Comparison of ENCODE assay signal across 1 cellular context in the genomic region with DNA sequence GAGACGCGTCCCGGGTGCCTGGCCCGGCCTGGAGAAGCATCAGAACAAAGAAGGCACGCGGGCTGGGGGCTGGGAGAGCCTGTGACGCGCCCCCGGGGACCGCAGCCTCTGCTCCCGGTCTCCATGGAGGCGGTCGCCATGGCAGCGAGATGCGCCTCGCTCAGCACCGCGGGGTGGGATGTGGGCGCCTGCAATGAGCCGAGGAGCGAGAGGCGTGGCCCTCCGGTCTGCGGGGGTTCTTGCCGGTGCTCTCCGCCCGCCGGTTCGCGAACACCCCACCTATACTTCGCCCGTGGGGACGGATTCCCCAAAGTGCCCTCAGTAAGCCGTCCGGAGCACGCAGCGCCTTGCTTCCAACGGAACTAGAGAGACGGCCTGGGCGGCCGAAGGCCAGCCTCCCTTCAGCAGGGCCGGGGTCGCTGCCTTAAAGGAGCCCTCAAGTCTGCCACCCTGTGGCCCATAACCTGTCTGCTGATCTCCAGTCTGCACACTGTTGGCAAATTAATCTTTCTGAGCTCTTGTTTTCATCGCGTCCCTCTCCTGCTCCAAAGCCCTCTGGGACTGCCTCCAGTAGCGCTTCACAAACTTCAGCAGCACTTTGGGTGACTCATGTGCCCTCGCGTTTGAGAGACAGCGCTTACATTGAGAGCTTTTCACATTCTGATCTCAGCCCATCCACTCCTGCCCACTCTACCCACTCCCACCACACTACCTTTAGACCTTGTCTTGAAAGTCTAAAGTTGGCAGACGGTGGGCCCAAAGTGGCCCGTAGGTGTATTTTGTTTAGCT.
TF ChIP-seq lines count a peak whose summit lies in the region.

No MANE protein-coding gene starts in this region.

TF ChIP-seq in HepG2, 621 proteins besides CTCF, POLR2A, EP300 and RAD21 (continued from another document and continues in another):
- TF ChIP-seq, protein P1, sequence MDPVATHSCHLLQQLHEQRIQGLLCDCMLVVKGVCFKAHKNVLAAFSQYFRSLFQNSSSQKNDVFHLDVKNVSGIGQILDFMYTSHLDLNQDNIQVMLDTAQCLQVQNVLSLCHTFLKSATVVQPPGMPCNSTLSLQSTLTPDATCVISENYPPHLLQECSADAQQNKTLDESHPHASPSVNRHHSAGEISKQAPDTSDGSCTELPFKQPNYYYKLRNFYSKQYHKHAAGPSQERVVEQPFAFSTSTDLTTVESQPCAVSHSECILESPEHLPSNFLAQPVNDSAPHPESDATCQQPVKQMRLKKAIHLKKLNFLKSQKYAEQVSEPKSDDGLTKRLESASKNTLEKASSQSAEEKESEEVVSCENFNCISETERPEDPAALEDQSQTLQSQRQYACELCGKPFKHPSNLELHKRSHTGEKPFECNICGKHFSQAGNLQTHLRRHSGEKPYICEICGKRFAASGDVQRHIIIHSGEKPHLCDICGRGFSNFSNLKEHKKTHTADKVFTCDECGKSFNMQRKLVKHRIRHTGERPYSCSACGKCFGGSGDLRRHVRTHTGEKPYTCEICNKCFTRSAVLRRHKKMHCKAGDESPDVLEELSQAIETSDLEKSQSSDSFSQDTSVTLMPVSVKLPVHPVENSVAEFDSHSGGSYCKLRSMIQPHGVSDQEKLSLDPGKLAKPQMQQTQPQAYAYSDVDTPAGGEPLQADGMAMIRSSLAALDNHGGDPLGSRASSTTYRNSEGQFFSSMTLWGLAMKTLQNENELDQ (CRISPR knock-in tag; IDR thresholded peaks at IDR 0.05; ENCODE audit: borderline replicate concordance), result peak; percentile 16; the same call in 1 of the 2 replicates
- TF ChIP-seq, protein P2, sequence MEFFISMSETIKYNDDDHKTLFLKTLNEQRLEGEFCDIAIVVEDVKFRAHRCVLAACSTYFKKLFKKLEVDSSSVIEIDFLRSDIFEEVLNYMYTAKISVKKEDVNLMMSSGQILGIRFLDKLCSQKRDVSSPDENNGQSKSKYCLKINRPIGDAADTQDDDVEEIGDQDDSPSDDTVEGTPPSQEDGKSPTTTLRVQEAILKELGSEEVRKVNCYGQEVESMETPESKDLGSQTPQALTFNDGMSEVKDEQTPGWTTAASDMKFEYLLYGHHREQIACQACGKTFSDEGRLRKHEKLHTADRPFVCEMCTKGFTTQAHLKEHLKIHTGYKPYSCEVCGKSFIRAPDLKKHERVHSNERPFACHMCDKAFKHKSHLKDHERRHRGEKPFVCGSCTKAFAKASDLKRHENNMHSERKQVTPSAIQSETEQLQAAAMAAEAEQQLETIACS (CRISPR knock-in tag; IDR thresholded peaks at IDR 0.05), result 0 out of 2 replicates have a peak, but pooled peaks have one; percentile 21
- peak; percentile 39 for TF ChIP-seq AGO1 (IDR thresholded peaks at IDR 0.05; ENCODE audit: low read depth, low read length, poor library complexity, severe bottlenecking)
- TF ChIP-seq, protein P3, sequence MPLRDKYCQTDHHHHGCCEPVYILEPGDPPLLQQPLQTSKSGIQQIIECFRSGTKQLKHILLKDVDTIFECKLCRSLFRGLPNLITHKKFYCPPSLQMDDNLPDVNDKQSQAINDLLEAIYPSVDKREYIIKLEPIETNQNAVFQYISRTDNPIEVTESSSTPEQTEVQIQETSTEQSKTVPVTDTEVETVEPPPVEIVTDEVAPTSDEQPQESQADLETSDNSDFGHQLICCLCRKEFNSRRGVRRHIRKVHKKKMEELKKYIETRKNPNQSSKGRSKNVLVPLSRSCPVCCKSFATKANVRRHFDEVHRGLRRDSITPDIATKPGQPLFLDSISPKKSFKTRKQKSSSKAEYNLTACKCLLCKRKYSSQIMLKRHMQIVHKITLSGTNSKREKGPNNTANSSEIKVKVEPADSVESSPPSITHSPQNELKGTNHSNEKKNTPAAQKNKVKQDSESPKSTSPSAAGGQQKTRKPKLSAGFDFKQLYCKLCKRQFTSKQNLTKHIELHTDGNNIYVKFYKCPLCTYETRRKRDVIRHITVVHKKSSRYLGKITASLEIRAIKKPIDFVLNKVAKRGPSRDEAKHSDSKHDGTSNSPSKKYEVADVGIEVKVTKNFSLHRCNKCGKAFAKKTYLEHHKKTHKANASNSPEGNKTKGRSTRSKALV (CRISPR knock-in tag; IDR thresholded peaks at IDR 0.05), result peak; percentile 62; the same call in 1 of the 2 replicates
- 0 out of 2 replicates have a peak, but pooled peaks have one; percentile 20 for TF ChIP-seq NCOA1 (CRISPR knock-in tag; IDR thresholded peaks at IDR 0.05)
- TF ChIP-seq ZC3H13 (CRISPR knock-in tag; IDR thresholded peaks at IDR 0.05), result 0 out of 2 replicates have a peak, but pooled peaks have one; percentile 14
- TF ChIP-seq ZNF891 (CRISPR knock-in tag; IDR thresholded peaks at IDR 0.05), result peak; percentile 38; the same call in 1 of the 2 replicates
- no peak for TF ChIP-seq POLR2AphosphoS5 (IDR thresholded peaks at IDR 0.05; ENCODE audit: low read depth, low read length)
- 0 out of 2 replicates have a peak, but pooled peaks have one; percentile 20 for TF ChIP-seq ZSCAN22 (CRISPR knock-in tag; IDR thresholded peaks at IDR 0.05)
- no peak for TF ChIP-seq NR2F6 (IDR thresholded peaks at IDR 0.05)
- peak; percentile 44; the same call in 1 of the 2 replicates for TF ChIP-seq NR2F6 (CRISPR knock-in tag; IDR thresholded peaks at IDR 0.05)
- peak; percentile 11; the same call in 1 of the 2 replicates for TF ChIP-seq SNAPC2 (CRISPR knock-in tag; IDR thresholded peaks at IDR 0.05)
- no peak for TF ChIP-seq ZNF552 (CRISPR knock-in tag; IDR thresholded peaks at IDR 0.05; ENCODE audit: borderline replicate concordance)
- no peak for TF ChIP-seq NPAS2 (CRISPR knock-in tag; IDR thresholded peaks at IDR 0.05; ENCODE audit: borderline replicate concordance)
- 0 out of 2 replicates have a peak, but pooled peaks have one; percentile 35 for TF ChIP-seq PCBP1 (IDR thresholded peaks at IDR 0.05; ENCODE audit: borderline replicate concordance, low read depth, low read length)
- TF ChIP-seq ZSCAN25 (CRISPR knock-in tag; IDR thresholded peaks at IDR 0.05), result peak; percentile 64
- TF ChIP-seq ZNF589 (CRISPR knock-in tag; conservative IDR thresholded peaks at IDR 0.05), result no peak
- TF ChIP-seq, protein P4, sequence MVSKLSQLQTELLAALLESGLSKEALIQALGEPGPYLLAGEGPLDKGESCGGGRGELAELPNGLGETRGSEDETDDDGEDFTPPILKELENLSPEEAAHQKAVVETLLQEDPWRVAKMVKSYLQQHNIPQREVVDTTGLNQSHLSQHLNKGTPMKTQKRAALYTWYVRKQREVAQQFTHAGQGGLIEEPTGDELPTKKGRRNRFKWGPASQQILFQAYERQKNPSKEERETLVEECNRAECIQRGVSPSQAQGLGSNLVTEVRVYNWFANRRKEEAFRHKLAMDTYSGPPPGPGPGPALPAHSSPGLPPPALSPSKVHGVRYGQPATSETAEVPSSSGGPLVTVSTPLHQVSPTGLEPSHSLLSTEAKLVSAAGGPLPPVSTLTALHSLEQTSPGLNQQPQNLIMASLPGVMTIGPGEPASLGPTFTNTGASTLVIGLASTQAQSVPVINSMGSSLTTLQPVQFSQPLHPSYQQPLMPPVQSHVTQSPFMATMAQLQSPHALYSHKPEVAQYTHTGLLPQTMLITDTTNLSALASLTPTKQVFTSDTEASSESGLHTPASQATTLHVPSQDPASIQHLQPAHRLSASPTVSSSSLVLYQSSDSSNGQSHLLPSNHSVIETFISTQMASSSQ (IDR thresholded peaks at IDR 0.05; ENCODE audit: low read depth), result no peak
- TF ChIP-seq, protein P4 (CRISPR knock-in tag; IDR thresholded peaks at IDR 0.05; ENCODE audit: borderline replicate concordance), result 0 out of 2 replicates have a peak, but pooled peaks have one; percentile 28
- no peak for TF ChIP-seq HNRNPUL1 (IDR thresholded peaks at IDR 0.05; ENCODE audit: low read depth, low read length)
- 0 out of 2 replicates have a peak, but pooled peaks have one; percentile 68 for TF ChIP-seq NRL (CRISPR knock-in tag; IDR thresholded peaks at IDR 0.05; ENCODE audit: borderline replicate concordance)
- TF ChIP-seq, protein P5, sequence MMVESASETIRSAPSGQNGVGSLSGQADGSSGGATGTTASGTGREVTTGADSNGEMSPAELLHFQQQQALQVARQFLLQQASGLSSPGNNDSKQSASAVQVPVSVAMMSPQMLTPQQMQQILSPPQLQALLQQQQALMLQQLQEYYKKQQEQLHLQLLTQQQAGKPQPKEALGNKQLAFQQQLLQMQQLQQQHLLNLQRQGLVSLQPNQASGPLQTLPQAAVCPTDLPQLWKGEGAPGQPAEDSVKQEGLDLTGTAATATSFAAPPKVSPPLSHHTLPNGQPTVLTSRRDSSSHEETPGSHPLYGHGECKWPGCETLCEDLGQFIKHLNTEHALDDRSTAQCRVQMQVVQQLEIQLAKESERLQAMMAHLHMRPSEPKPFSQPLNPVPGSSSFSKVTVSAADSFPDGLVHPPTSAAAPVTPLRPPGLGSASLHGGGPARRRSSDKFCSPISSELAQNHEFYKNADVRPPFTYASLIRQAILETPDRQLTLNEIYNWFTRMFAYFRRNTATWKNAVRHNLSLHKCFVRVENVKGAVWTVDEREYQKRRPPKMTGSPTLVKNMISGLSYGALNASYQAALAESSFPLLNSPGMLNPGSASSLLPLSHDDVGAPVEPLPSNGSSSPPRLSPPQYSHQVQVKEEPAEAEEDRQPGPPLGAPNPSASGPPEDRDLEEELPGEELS (CRISPR knock-in tag; IDR thresholded peaks at IDR 0.05), result no peak
- TF ChIP-seq MBNL3 (CRISPR knock-in tag; conservative IDR thresholded peaks at IDR 0.05), result no peak
- TF ChIP-seq ERF (CRISPR knock-in tag; IDR thresholded peaks at IDR 0.05), result peak; percentile 25; the same call in 1 of the 2 replicates
- peak; percentile 59 for TF ChIP-seq MEIS2 (CRISPR knock-in tag; IDR thresholded peaks at IDR 0.05)
- no peak for TF ChIP-seq ATF7 (IDR thresholded peaks at IDR 0.05)
- peak; percentile 34; the same call in 1 of the 2 replicates for TF ChIP-seq ATF7 (CRISPR knock-in tag; IDR thresholded peaks at IDR 0.05)
- TF ChIP-seq NFIC (IDR thresholded peaks at IDR 0.05; ENCODE audit: low read length), result no peak
- TF ChIP-seq, protein P6, sequence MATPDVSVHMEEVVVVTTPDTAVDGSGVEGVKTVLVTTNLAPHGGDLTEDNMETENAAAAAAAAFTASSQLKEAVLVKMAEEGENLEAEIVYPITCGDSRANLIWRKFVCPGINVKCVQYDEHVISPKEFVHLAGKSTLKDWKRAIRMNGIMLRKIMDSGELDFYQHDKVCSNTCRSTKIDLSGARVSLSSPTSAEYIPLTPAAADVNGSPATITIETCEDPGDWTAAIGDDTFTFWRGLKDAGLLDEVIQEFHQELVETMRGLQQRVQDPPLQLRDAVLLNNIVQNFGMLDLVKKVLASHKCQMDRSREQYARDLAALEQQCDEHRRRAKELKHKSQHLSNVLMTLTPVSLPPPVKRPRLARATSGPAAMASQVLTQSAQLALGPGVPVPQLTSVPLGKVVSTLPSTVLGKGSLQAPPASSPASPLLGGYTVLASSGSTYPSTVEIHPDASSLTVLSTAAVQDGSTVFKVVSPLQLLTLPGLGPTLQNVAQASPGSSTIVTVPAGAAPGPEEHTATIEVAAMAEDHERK (CRISPR knock-in tag; IDR thresholded peaks at IDR 0.05; ENCODE audit: low read depth), result no peak
- peak; percentile 12; the same call in 1 of the 2 replicates for TF ChIP-seq FOSL1 (CRISPR knock-in tag; IDR thresholded peaks at IDR 0.05; ENCODE audit: borderline replicate concordance)
- TF ChIP-seq SRSF9 (IDR thresholded peaks at IDR 0.05; ENCODE audit: borderline replicate concordance, insufficient read depth, low read depth, low read length, poor library complexity, severe bottlenecking), result no peak
- no peak for TF ChIP-seq ZEB1 (IDR thresholded peaks at IDR 0.05; ENCODE audit: insufficient replicate concordance, low read depth)
- peak; percentile 60; the same call in 1 of the 2 replicates for TF ChIP-seq FOSL2 (CRISPR knock-in tag; IDR thresholded peaks at IDR 0.05)
- no peak for TF ChIP-seq SRSF1 (optimal IDR thresholded peaks at IDR 0.05; ENCODE audit: low read depth, low read length)
- TF ChIP-seq ZBTB7B (CRISPR knock-in tag; IDR thresholded peaks at IDR 0.05), result peak; percentile 49; the same call in 1 of the 2 replicates
- no peak for TF ChIP-seq SRSF4 (IDR thresholded peaks at IDR 0.05; ENCODE audit: low read depth, low read length, poor library complexity, severe bottlenecking)
- 0 out of 2 replicates have a peak, but pooled peaks have one; percentile 24 for TF ChIP-seq ZNF782 (CRISPR knock-in tag; IDR thresholded peaks at IDR 0.05; ENCODE audit: borderline replicate concordance)
- no peak for TF ChIP-seq RELA (CRISPR knock-in tag; IDR thresholded peaks at IDR 0.05)
- TF ChIP-seq ZMYM3 (CRISPR knock-in tag; IDR thresholded peaks at IDR 0.05), result 0 out of 2 replicates have a peak, but pooled peaks have one; percentile 42
- TF ChIP-seq, protein P7, sequence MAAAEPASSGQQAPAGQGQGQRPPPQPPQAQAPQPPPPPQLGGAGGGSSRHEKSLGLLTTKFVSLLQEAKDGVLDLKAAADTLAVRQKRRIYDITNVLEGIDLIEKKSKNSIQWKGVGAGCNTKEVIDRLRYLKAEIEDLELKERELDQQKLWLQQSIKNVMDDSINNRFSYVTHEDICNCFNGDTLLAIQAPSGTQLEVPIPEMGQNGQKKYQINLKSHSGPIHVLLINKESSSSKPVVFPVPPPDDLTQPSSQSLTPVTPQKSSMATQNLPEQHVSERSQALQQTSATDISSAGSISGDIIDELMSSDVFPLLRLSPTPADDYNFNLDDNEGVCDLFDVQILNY (CRISPR knock-in tag; conservative IDR thresholded peaks at IDR 0.05), result no peak
- TF ChIP-seq HHEX (CRISPR knock-in tag; IDR thresholded peaks at IDR 0.05), result no peak; the same call in 1 of the 2 replicates
- 0 out of 2 replicates have a peak, but pooled peaks have one; percentile 1 for TF ChIP-seq ZKSCAN8 (CRISPR knock-in tag; IDR thresholded peaks at IDR 0.05; ENCODE audit: borderline replicate concordance)
- no peak for TF ChIP-seq ZNF34 (CRISPR knock-in tag; IDR thresholded peaks at IDR 0.05; ENCODE audit: borderline replicate concordance)
- TF ChIP-seq, protein P8, sequence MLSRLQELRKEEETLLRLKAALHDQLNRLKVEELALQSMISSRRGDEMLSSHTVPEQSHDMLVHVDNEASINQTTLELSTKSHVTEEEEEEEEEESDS (CRISPR knock-in tag; IDR thresholded peaks at IDR 0.05; ENCODE audit: borderline replicate concordance), result no peak
